Comparison of ENCODE assay signal across 10 cellular contexts in genomic region chr10:125154529-125154928, GRCh38. TPM values are rescaled to one million over a fixed set of nuclear protein-coding genes. Genes with fewer than 3 reads are reported as not detected.
DNase-seq lines count a peak whose midpoint lies in the region; ATAC-seq and TF ChIP-seq lines count a peak whose summit lies in the region.
"Had no signal": no experiment of that assay in that cellular context is flagged by ENCODE, and none has a peak within 500 bp of the region (broad histone marks: within the 10 kb centered on the region; RNA-seq: fewer than 3 reads in every experiment).

No MANE protein-coding gene starts in this region.

- H3K36me3 ChIP-seq in endocrine pancreas (ENCODE audit: control insufficient read depth, insufficient read depth, low read length): no peaks in the 10 kb centered on the region
- no peaks in the 10 kb centered on the region for H3K36me3 ChIP-seq in mucosa of rectum (ENCODE audit: control insufficient read depth in 2 of 2, insufficient read depth in 2 of 2, low read length in 2 of 2)
- no peaks in the 10 kb centered on the region for H3K36me3 ChIP-seq in thyroid gland

- ATAC-seq in HG02678 (IDR thresholded peaks at IDR 0.05; ENCODE audit: unreplicated experiment): no peak
- no peak for ATAC-seq in HG02981 (IDR thresholded peaks at IDR 0.05; ENCODE audit: unreplicated experiment)
- no peak for ATAC-seq in GM19351 (IDR thresholded peaks at IDR 0.05; ENCODE audit: unreplicated experiment)

- no peak for TF ChIP-seq POLR2A in thyroid gland (IDR thresholded peaks at IDR 0.05)

- no peaks in the 10 kb centered on the region for H3K9me3 ChIP-seq in endocrine pancreas (ENCODE audit: control insufficient read depth, low read length)
- no peaks in the 10 kb centered on the region for H3K9me3 ChIP-seq in mucosa of rectum (ENCODE audit: control insufficient read depth in 2 of 2, low read length in 2 of 2)
- no peaks in the 10 kb centered on the region for H3K9me3 ChIP-seq in thyroid gland

- no peak for TF ChIP-seq CTCF in thyroid gland (IDR thresholded peaks at IDR 0.05)

- no peaks in the 10 kb centered on the region for H3K27me3 ChIP-seq in endocrine pancreas (ENCODE audit: control insufficient read depth, insufficient read depth, low read length)
- no peaks in the 10 kb centered on the region for H3K27me3 ChIP-seq in mucosa of rectum (ENCODE audit: control insufficient read depth in 2 of 2, insufficient read depth in 2 of 2, low read length in 2 of 2)
- no peaks in the 10 kb centered on the region for H3K27me3 ChIP-seq in thyroid gland

- DNase-seq in NCI-H526 treated with DMSO at 0.1 percent for 48 hours (lab: John Stamatoyannopoulos, UW): peak; percentile 76
- no peak for DNase-seq in thyroid gland
- DNase-seq in NCI-H2196 treated with DMSO at 0.1 percent for 48 hours (lab: John Stamatoyannopoulos, UW; ENCODE audit: unreplicated experiment): no peak
- DNase-seq: activated gamma-delta T cell treated with Interleukin-2 at 50 U/mL for 16 hours, NCI-H446 treated with DMSO at 0.1 percent for 48 hours had no signal

- H3K27ac ChIP-seq in mucosa of rectum (ENCODE audit: low read depth in 2 of 2, low read length in 2 of 2) (peak overlapping the region; percentile 95 to 97), thyroid gland (peak overlapping the region; percentile 95 to 99 (median 98))

- intact Hi-C loops in thyroid gland (cut with DNase I): loop anchor here (10.0 kb wide), 1 partner anchor 70 kb away; no protein-coding TSS in a partner anchor

- H3K4me3 ChIP-seq in endocrine pancreas (ENCODE audit: control insufficient read depth, insufficient read depth, low read length): peak overlapping the region; percentile 33
- peak overlapping the region in 1 of 2 donors; percentile 23 for H3K4me3 ChIP-seq in mucosa of rectum (ENCODE audit: low read length in 2 of 2)
- no peak overlapping the region for H3K4me3 ChIP-seq in thyroid gland (replicated peaks in 1 of 3)

- 16 to 28% methylated on average over 6 of the region's 6 CpGs for WGBS in thyroid gland, 2 donors

- no peak overlapping the region for H3K9ac ChIP-seq in endocrine pancreas (ENCODE audit: control insufficient read depth, insufficient read depth, low read length)
- H3K9ac ChIP-seq in mucosa of rectum (ENCODE audit: low read depth in 1 of 2, low read length in 2 of 2): peak overlapping the region; percentile 10 to 65

- H3K4me1 ChIP-seq in endocrine pancreas (ENCODE audit: control insufficient read depth, insufficient read depth, low read length) (peaks cover 23% of the 10 kb centered on the region), mucosa of rectum (ENCODE audit: control insufficient read depth in 2 of 2, insufficient read depth in 2 of 2, low read length in 2 of 2) (peaks cover 48 to 70% of the 10 kb centered on the region in 2 donors), thyroid gland (peaks cover 78 to 85% of the 10 kb centered on the region in 2 donors)

RNA-seq across cellular contexts. Expression of gene CTBP2, which starts 5.8 kb away (rescaled TPM):
- total RNA-seq in thyroid gland: 100 to 1,000 TPM in 3 of 4 donors, 10 to 100 TPM in 1; 92.4 to 136 (median 125) TPM
